Comparison of ENCODE assay signal across 1 cellular context in genomic region chr1:19338323-19338762, GRCh38.
TF ChIP-seq lines count a peak whose summit lies in the region.

No MANE protein-coding gene starts in this region.

TF ChIP-seq in WTC11, 78 proteins besides CTCF, POLR2A, EP300 and RAD21 (continued from another document):
- TF ChIP-seq AFF4 (CRISPR knock-in tag; IDR thresholded peaks at IDR 0.05; ENCODE audit: borderline replicate concordance) (peak; percentile 70; the same call in 1 of the 2 replicates), SP1 (CRISPR knock-in tag; conservative IDR thresholded peaks at IDR 0.05) (0 out of 2 replicates have a peak, but pooled peaks have one; percentile 26), TEAD1 (CRISPR knock-in tag; IDR thresholded peaks at IDR 0.05) (no peak), HMGXB4 (CRISPR knock-in tag; IDR thresholded peaks at IDR 0.05) (peak; percentile 16; the same call in 1 of the 2 replicates), CDX4 (CRISPR knock-in tag; IDR thresholded peaks at IDR 0.05; ENCODE audit: borderline replicate concordance) (no peak), MAX (CRISPR knock-in tag; IDR thresholded peaks at IDR 0.05) (peak; percentile 78; the same call in 1 of the 2 replicates), ZNF138 (CRISPR knock-in tag; conservative IDR thresholded peaks at IDR 0.05) (0 out of 2 replicates have a peak, but pooled peaks have one; percentile 35), E2F5 (CRISPR knock-in tag; IDR thresholded peaks at IDR 0.05) (peak; percentile 49; the same call in 1 of the 2 replicates)
TF ChIP-seq in WTC11: peak in this region for 10.
